ENCODE assay signal across 10 cellular contexts in genomic region chrX:20591246-20591645, GRCh38.
"Had no signal": no experiment of that assay in that cellular context is flagged by ENCODE, and none has a peak within 500 bp of the region (broad histone marks: within the 10 kb centered on the region; RNA-seq: fewer than 3 reads in every experiment).

No MANE protein-coding gene starts in this region.

- H3K27ac ChIP-seq: GM23248, HL-60 had no signal

- DNase-seq: GM23248, GOT3, H7, HFFc6, IMR-90, KG1 had no signal

- H3K9me3 ChIP-seq: HAP-1 had no signal

- ATAC-seq: HCT116, K562 had no signal

- H3K4me3 ChIP-seq: GM23248, HAP-1, K562 had no signal

- H3K9ac ChIP-seq: GM23248 had no signal

- H3K36me3 ChIP-seq: HAP-1 had no signal

- H3K4me1 ChIP-seq: HAP-1 had no signal
